21 cellular contexts compared by ENCODE assay signal in genomic region chr19:3807574-3808354, GRCh38. TPM values are rescaled to one million over a fixed set of nuclear protein-coding genes. Genes with fewer than 3 reads are reported as not detected.
DNase-seq lines count a peak whose midpoint lies in the region; ATAC-seq, FAIRE-seq and TF ChIP-seq lines count a peak whose summit lies in the region.
"Had no signal": no experiment of that assay in that cellular context is flagged by ENCODE, and none has a peak within 500 bp of the region (broad histone marks: within the 10 kb centered on the region; RNA-seq: fewer than 3 reads in every experiment).

No MANE protein-coding gene starts in this region.

- FAIRE-seq in H1 (lab: Jason Lieb, UNC), result no peak
- FAIRE-seq: GM12892, GM19239 had no signal

- TF ChIP-seq RAD21 in H1 (IDR thresholded peaks at IDR 0.05 in 1 of 2, conservative IDR thresholded peaks at IDR 0.05 in 1 of 2; ENCODE audit: low read depth in 2 of 2, low read length in 2 of 2), result no peak

- no peak for TF ChIP-seq EP300 in H1 (IDR thresholded peaks at IDR 0.05; ENCODE audit: borderline replicate concordance in 1 of 2, low read depth in 2 of 2, low read length in 2 of 2)

- H4K5ac ChIP-seq in H1 (ENCODE audit: insufficient read length, low read depth, low read length), result no peak overlapping the region

- H3K9me3 ChIP-seq in HEK293 (ENCODE audit: control insufficient read depth, insufficient read depth, low read depth, low read length), result no peaks in the 10 kb centered on the region
- peaks cover 0 to 4% of the 10 kb centered on the region in 2 experiments; a peak in 1 of 4 replicates for H3K9me3 ChIP-seq in H1 (ENCODE audit: insufficient read depth in 2 of 2, low read depth in 1 of 2, low read length in 1 of 2)
- no peaks in the 10 kb centered on the region for H3K9me3 ChIP-seq in osteoblast (ENCODE audit: low read depth, low read length)
- H3K9me3 ChIP-seq: Caco-2 had no signal

- no peak overlapping the region; a peak in 2 of 7 replicates for H3K9ac ChIP-seq in H1 (replicated peaks in 1 of 4; ENCODE audit: extremely low read depth in 1 of 4, low read depth in 3 of 4, low read length in 3 of 4)

- no peak overlapping the region for H3K4me3 Mint-ChIP-seq in activated CD4-positive, alpha-beta T cell treated with anti-CD3 and anti-CD28 coated beads, Interleukin-2, amount 10 ng/mL, durations not matched to agents 7 days and 5 days
- no peak overlapping the region for H3K4me3 Mint-ChIP-seq in activated CD4-positive, alpha-beta T cell treated with anti-CD3 and anti-CD28 coated beads for 36 hours
- H3K4me3 Mint-ChIP-seq: GM23338 had no signal

- POLR2A ChIA-PET in activated CD4-positive, alpha-beta T cell treated with anti-CD3 and anti-CD28 coated beads, Interleukin-2, amount 10 ng/mL, durations not matched to agents 7 days and 5 days (lab: Charles Lee), result no interaction called here
- POLR2A ChIA-PET in activated CD4-positive, alpha-beta T cell treated with anti-CD3 and anti-CD28 coated beads for 36 hours (lab: Charles Lee), result no interaction called here
- POLR2A ChIA-PET in HEK293 (lab: Yijun Ruan, JAX) (no interaction called here), H1 (lab: Charles Lee; ENCODE audit: partially characterized antibody) (interaction anchor here (1.4 to 2.0 kb wide), 2 partner anchors 11 to 163 kb away, joined by 5 to 7 read pairs; partner anchors contain the start of gene DAPK3)

- H4K8ac ChIP-seq in H1 (ENCODE audit: extremely low read depth, insufficient read depth, low read length), result no peak overlapping the region; the same call in 1 of the 2 replicates

- peak overlapping the region; percentile 83; the same call in 1 of the 2 replicates for H2AK5ac ChIP-seq in H1 (ENCODE audit: low read depth, low read length)

- H3K4me1 Mint-ChIP-seq in activated CD4-positive, alpha-beta T cell treated with anti-CD3 and anti-CD28 coated beads, Interleukin-2, amount 10 ng/mL, durations not matched to agents 7 days and 5 days, result peaks cover 18% of the 10 kb centered on the region
- peaks cover 15% of the 10 kb centered on the region for H3K4me1 Mint-ChIP-seq in activated CD4-positive, alpha-beta T cell treated with anti-CD3 and anti-CD28 coated beads for 36 hours
- H3K4me1 Mint-ChIP-seq: GM23338 had no signal

- peaks cover 4% of the 10 kb centered on the region for H3K36me3 Mint-ChIP-seq in activated CD4-positive, alpha-beta T cell treated with anti-CD3 and anti-CD28 coated beads, Interleukin-2, amount 10 ng/mL, durations not matched to agents 7 days and 5 days (ENCODE audit: low read depth)
- no peaks in the 10 kb centered on the region for H3K36me3 Mint-ChIP-seq in activated CD4-positive, alpha-beta T cell treated with anti-CD3 and anti-CD28 coated beads for 36 hours (ENCODE audit: low read depth)

- CTCF ChIA-PET in activated CD4-positive, alpha-beta T cell treated with anti-CD3 and anti-CD28 coated beads, Interleukin-2, amount 10 ng/mL, durations not matched to agents 7 days and 5 days (lab: Charles Lee), result interaction anchor here (1.2 kb wide), 1 partner anchor 14 kb away, joined by 4 read pairs; no protein-coding TSS in a partner anchor
- CTCF ChIA-PET in activated CD4-positive, alpha-beta T cell treated with anti-CD3 and anti-CD28 coated beads for 36 hours (lab: Charles Lee), result interaction anchor here (0.7 kb wide), 1 partner anchor 302 kb away, joined by 4 read pairs; no protein-coding TSS in a partner anchor
- CTCF ChIA-PET in HEK293 (lab: Yijun Ruan, JAX), result interaction anchor here (0.6 to 1.4 kb wide), 2 partner anchors 14 to 101 kb away, joined by 4 to 10 read pairs; no protein-coding TSS in a partner anchor
- CTCF ChIA-PET in H1 (lab: Charles Lee; ENCODE audit: partially characterized antibody), result interaction anchor here (1.5 kb wide), 1 partner anchor 11 kb away, joined by 4 read pairs; no protein-coding TSS in a partner anchor

- H3K4me1 ChIP-seq in HEK293 (ENCODE audit: control insufficient read depth, insufficient read depth, low read length), result no peaks in the 10 kb centered on the region
- no peaks in the 10 kb centered on the region; a peak in 1 of 7 replicates for H3K4me1 ChIP-seq in H1 (replicated peaks in 1 of 4; ENCODE audit: control insufficient read depth in 3 of 4, insufficient read depth in 4 of 4, low read length in 3 of 4)
- H3K4me1 ChIP-seq in osteoblast (ENCODE audit: insufficient read depth, low read length), result no peaks in the 10 kb centered on the region
- H3K4me1 ChIP-seq: Caco-2 had no signal

- no peak overlapping the region for H2AFZ ChIP-seq in H1 (ENCODE audit: low read length)
- no peak overlapping the region for H2AFZ ChIP-seq in osteoblast (ENCODE audit: low read length)
- H2AFZ ChIP-seq: GM23338 had no signal

- DNase-seq in activated CD4-positive, alpha-beta T cell treated with anti-CD3 and anti-CD28 coated beads, Interleukin-2, amount 10 ng/mL, durations not matched to agents 7 days and 5 days, result no peak
- no peak for DNase-seq in activated CD4-positive, alpha-beta T cell treated with anti-CD3 and anti-CD28 coated beads for 36 hours
- DNase-seq in H1 (ENCODE audit: low read depth in 1 of 2, low spot score in 2 of 2) (no peak), osteoblast (ENCODE audit: insufficient read length, low spot score, missing footprints) (peak; percentile 21), GM03348 (ENCODE audit: low spot score) (no peak), occipital lobe (lab: John Stamatoyannopoulos, UW) (no peak), putamen (ENCODE audit: low spot score) (no peak)
- DNase-seq: 8988T, C1 segment of cervical spinal cord, Caco-2, Kasumi-1, NCI-H2029, NCI-H2171 treated with DMSO at 0.1 percent for 48 hours, NCI-H82 had no signal

- H3K79me1 ChIP-seq in H1 (ENCODE audit: low read depth, low read length), result no peaks in the 10 kb centered on the region

- H3K79me2 ChIP-seq in H1 (ENCODE audit: control insufficient read depth in 1 of 2, insufficient read depth in 2 of 2, low read length in 2 of 2) (no peaks in the 10 kb centered on the region), osteoblast (ENCODE audit: insufficient read depth, low read length) (no peaks in the 10 kb centered on the region)

- H3K27ac Mint-ChIP-seq in activated CD4-positive, alpha-beta T cell treated with anti-CD3 and anti-CD28 coated beads, Interleukin-2, amount 10 ng/mL, durations not matched to agents 7 days and 5 days, result peak overlapping the region; percentile 80
- no peak overlapping the region for H3K27ac Mint-ChIP-seq in activated CD4-positive, alpha-beta T cell treated with anti-CD3 and anti-CD28 coated beads for 36 hours
- H3K27ac Mint-ChIP-seq: GM23338 had no signal

- TF ChIP-seq POLR2A in H1 (IDR thresholded peaks at IDR 0.05; ENCODE audit: control extremely low read depth in 1 of 2, low read depth in 2 of 2, low read length in 2 of 2), result no peak

- no peak overlapping the region for H3K18ac ChIP-seq in H1 (ENCODE audit: extremely low read depth, low read length)

- 89% methylated on average over 35 of the region's 35 CpGs; no CpG with 5 or more reads in 1 of the 2 experiments for WGBS in H1 (ENCODE audit: extremely low coverage in 1 of 2, insufficient coverage in 1 of 2, insufficient read length in 1 of 2, insufficient replicate concordance in 2 of 2, low coverage in 1 of 2, low lambda C conversion rate in 2 of 2, missing lambda C conversion rate in 1 of 2), 2 experiments

- H2BK20ac ChIP-seq in H1 (ENCODE audit: low read length), result 0 out of 2 replicates have a peak overlapping the region, but pooled peaks have one; percentile 13

- H3K27me3 ChIP-seq in H1 (replicated peaks in 1 of 4; ENCODE audit: control insufficient read depth in 3 of 4, extremely low read depth in 1 of 4, insufficient read depth in 3 of 4, low read length in 3 of 4) (no peaks in the 10 kb centered on the region), osteoblast (ENCODE audit: insufficient read depth, low read length) (peaks cover 4% of the 10 kb centered on the region)

- no peaks in the 10 kb centered on the region for H3K27me3 Mint-ChIP-seq in activated CD4-positive, alpha-beta T cell treated with anti-CD3 and anti-CD28 coated beads, Interleukin-2, amount 10 ng/mL, durations not matched to agents 7 days and 5 days
- H3K27me3 Mint-ChIP-seq in activated CD4-positive, alpha-beta T cell treated with anti-CD3 and anti-CD28 coated beads for 36 hours, result no peaks in the 10 kb centered on the region

- no peak overlapping the region for H3K23ac ChIP-seq in H1 (ENCODE audit: insufficient read length)

- H3K4me2 ChIP-seq in H1 (ENCODE audit: insufficient read depth in 1 of 2, low read depth in 2 of 2, low read length in 2 of 2) (no peak overlapping the region), osteoblast (ENCODE audit: insufficient read depth, low read length) (no peak overlapping the region)
- H3K4me2 ChIP-seq: GM23338 had no signal

- H3K9me3 Mint-ChIP-seq in activated CD4-positive, alpha-beta T cell treated with anti-CD3 and anti-CD28 coated beads, Interleukin-2, amount 10 ng/mL, durations not matched to agents 7 days and 5 days, result peaks cover 7% of the 10 kb centered on the region
- no peaks in the 10 kb centered on the region for H3K9me3 Mint-ChIP-seq in activated CD4-positive, alpha-beta T cell treated with anti-CD3 and anti-CD28 coated beads for 36 hours (ENCODE audit: low read depth)

- no peak overlapping the region for H2BK120ac ChIP-seq in H1 (replicated peaks; ENCODE audit: low read depth, low read length)

- no peak overlapping the region for H3K14ac ChIP-seq in H1 (ENCODE audit: insufficient read length)

- H3K4me3 ChIP-seq in HEK293 (ENCODE audit: low read depth, low read length), result no peak overlapping the region
- no peak overlapping the region for H3K4me3 ChIP-seq in H1 (ENCODE audit: extremely low read depth in 1 of 4, insufficient read depth in 2 of 4, low read depth in 3 of 4, low read length in 4 of 4)
- no peak overlapping the region for H3K4me3 ChIP-seq in osteoblast (ENCODE audit: insufficient read depth, low read length)
- H3K4me3 ChIP-seq: GM23338 had no signal

- peak overlapping the region; percentile 72; the same call in 1 of the 2 replicates for H2BK15ac ChIP-seq in H1 (ENCODE audit: low read length)

- no peak overlapping the region for H3K27ac ChIP-seq in HEK293 (ENCODE audit: extremely low read depth, low read depth, low read length)
- no peak overlapping the region for H3K27ac ChIP-seq in H1 (ENCODE audit: low read depth, low read length)
- no peak overlapping the region for H3K27ac ChIP-seq in osteoblast (ENCODE audit: low read depth, low read length)

- H3K56ac ChIP-seq in H1 (replicated peaks; ENCODE audit: insufficient read length, low read depth, low read length), result no peak overlapping the region

- no peak for TF ChIP-seq CTCF in HEK293 (tag by site-specific recombination; IDR thresholded peaks at IDR 0.05)
- no peak for TF ChIP-seq CTCF in H1 (IDR thresholded peaks at IDR 0.05; ENCODE audit: control extremely low read depth in 1 of 3, insufficient read depth in 1 of 3, low read depth in 1 of 3, low read length in 3 of 3)
- TF ChIP-seq CTCF in osteoblast (IDR thresholded peaks at IDR 0.05; ENCODE audit: extremely low read depth, low read depth, low read length), result no peak

- intact Hi-C loops in activated CD4-positive, alpha-beta T cell treated with anti-CD3 and anti-CD28 coated beads for 36 hours (cut with DNase I, micrococcal nuclease), result no loop called here

- H2BK12ac ChIP-seq in H1 (ENCODE audit: low read depth, low read length), result peak overlapping the region; percentile 68; the same call in 1 of the 2 replicates

- peak overlapping the region; percentile 89 for H4K91ac ChIP-seq in H1 (replicated peaks; ENCODE audit: insufficient read length, low read length)

- H3K23me2 ChIP-seq in H1 (ENCODE audit: low read depth, low read length), result peaks cover 3% of the 10 kb centered on the region; the same call in 1 of the 2 replicates

- no peaks in the 10 kb centered on the region for H3K36me3 ChIP-seq in HEK293 (ENCODE audit: control insufficient read depth in 2 of 2, insufficient read depth in 1 of 2, low read length in 2 of 2)
- peaks cover 0 to 3% (median 0%) of the 10 kb centered on the region in 4 experiments; a peak in 1 of 8 replicates for H3K36me3 ChIP-seq in H1 (ENCODE audit: control insufficient read depth in 2 of 4, insufficient read depth in 4 of 4, low read length in 3 of 4)
- no peaks in the 10 kb centered on the region for H3K36me3 ChIP-seq in osteoblast (ENCODE audit: insufficient read depth, low read length)

- H4K20me1 ChIP-seq in H1 (replicated peaks in 1 of 2; ENCODE audit: control insufficient read depth in 1 of 2, insufficient read depth in 2 of 2, low read length in 2 of 2) (peaks cover 0 to 9% of the 10 kb centered on the region in 2 experiments), osteoblast (ENCODE audit: insufficient read depth, low read length) (no peaks in the 10 kb centered on the region)

- peak overlapping the region; percentile 24; the same call in 1 of the 2 replicates for H2BK5ac ChIP-seq in H1 (ENCODE audit: low read depth, low read length)

- no peak for ATAC-seq in activated CD4-positive, alpha-beta T cell treated with anti-CD3 and anti-CD28 coated beads for 36 hours
- ATAC-seq: GM23338, Panc1 had no signal

- H3K4ac ChIP-seq in H1 (replicated peaks; ENCODE audit: insufficient read length, low read depth, low read length), result peak overlapping the region; percentile 78

RNA-seq across cellular contexts. Expression of gene MATK, which starts 21.6 kb away (rescaled TPM):
- 10 to 100 TPM; 14.8 to 18.3 TPM for total RNA-seq in activated CD4-positive, alpha-beta T cell treated with anti-CD3 and anti-CD28 coated beads, Interleukin-2, amount 10 ng/mL, durations not matched to agents 7 days and 5 days
- 10 to 100 TPM; 24.3 to 30.1 TPM for total RNA-seq in activated CD4-positive, alpha-beta T cell treated with anti-CD3 and anti-CD28 coated beads for 36 hours
- 21.4 and 21.5 TPM in 2 replicates for total RNA-seq in H1 (2021; fragmentation: NEBNext Ultra II Directional; extraction: Animal tissue kit (Norgen Biotek cat#: 25700))
- 20.5 and 37.8 TPM in 2 replicates for polyA plus RNA-seq in H1 (2011; rRNA removed)
- 25.4 TPM for polyA plus RNA-seq in H1 (2011; cell fraction: cytosol; rRNA removed)
- polyA plus RNA-seq in H1 (2011; cell fraction: nucleus; rRNA removed), result 41.2 TPM
- polyA plus RNA-seq in H1 (2012, experiment 1 of 2), result 10.5 to 20.3 TPM (median 18.1 TPM) in 4 replicates
- polyA plus RNA-seq in H1 (2012, experiment 2 of 2), result 15.0 TPM
- polyA plus RNA-seq in H1 (2013, experiment 1 of 2), result 15.8 TPM
- polyA plus RNA-seq in H1 (2013, experiment 2 of 2), result 15.4 TPM
- 8.1 and 9.1 TPM in 2 replicates for polyA minus RNA-seq in H1 (2011; rRNA and poly(A)+ RNA removed)
- polyA minus RNA-seq in H1 (2011; cell fraction: cytosol; rRNA and poly(A)+ RNA removed), result 15.0 TPM
- polyA minus RNA-seq in H1 (2011; cell fraction: nucleus; rRNA and poly(A)+ RNA removed), result 11.9 TPM
- total RNA-seq in osteoblast (not detected in 2 replicates), occipital lobe (22.9 TPM)
- total RNA-seq: NCI-H460 had no signal

RNA-seq across cellular contexts. Expression of gene RAX2, which starts 35.7 kb away (rescaled TPM):
- total RNA-seq in activated CD4-positive, alpha-beta T cell treated with anti-CD3 and anti-CD28 coated beads, Interleukin-2, amount 10 ng/mL, durations not matched to agents 7 days and 5 days, result not detected
- not detected for total RNA-seq in activated CD4-positive, alpha-beta T cell treated with anti-CD3 and anti-CD28 coated beads for 36 hours
- not detected in 2 replicates for total RNA-seq in H1 (2021; fragmentation: NEBNext Ultra II Directional; extraction: Animal tissue kit (Norgen Biotek cat#: 25700))
- polyA plus RNA-seq in H1 (2011; rRNA removed), result 0.08 and 0.19 TPM in 2 replicates
- 0.09 TPM for polyA plus RNA-seq in H1 (2011; cell fraction: cytosol; rRNA removed)
- 0.33 TPM for polyA plus RNA-seq in H1 (2011; cell fraction: nucleus; rRNA removed)
- polyA plus RNA-seq in H1 (2012, experiment 1 of 2), result 0.11 TPM in 1 of 4 replicates, not detected in the others
- polyA plus RNA-seq in H1 (2012, experiment 2 of 2), result not detected
- polyA plus RNA-seq in H1 (2013, experiment 1 of 2), result 0.04 TPM
- polyA plus RNA-seq in H1 (2013, experiment 2 of 2), result 0.06 TPM
- not detected in 2 replicates for polyA minus RNA-seq in H1 (2011; rRNA and poly(A)+ RNA removed)
- polyA minus RNA-seq in H1 (2011; cell fraction: cytosol; rRNA and poly(A)+ RNA removed), result not detected
- 0.40 TPM for polyA minus RNA-seq in H1 (2011; cell fraction: nucleus; rRNA and poly(A)+ RNA removed)
- total RNA-seq in osteoblast, result not detected in 2 replicates
- total RNA-seq in occipital lobe, result not detected
- total RNA-seq: Caco-2, GM23338, NCI-H460, Right ventricle myocardium inferior had no signal

RNA-seq across cellular contexts. Expression of gene MRPL54, which starts 45.3 kb away (rescaled TPM):
- total RNA-seq in activated CD4-positive, alpha-beta T cell treated with anti-CD3 and anti-CD28 coated beads, Interleukin-2, amount 10 ng/mL, durations not matched to agents 7 days and 5 days, result 10 to 100 TPM; 78.4 to 81.3 TPM
- total RNA-seq in activated CD4-positive, alpha-beta T cell treated with anti-CD3 and anti-CD28 coated beads for 36 hours, result 10 to 100 TPM; 54.8 to 63.9 TPM
- 72.8 and 80.3 TPM in 2 replicates for total RNA-seq in H1 (2021; fragmentation: NEBNext Ultra II Directional; extraction: Animal tissue kit (Norgen Biotek cat#: 25700))
- 63.8 and 83.6 TPM in 2 replicates for polyA plus RNA-seq in H1 (2011; rRNA removed)
- 71.0 TPM for polyA plus RNA-seq in H1 (2011; cell fraction: cytosol; rRNA removed)
- 47.1 TPM for polyA plus RNA-seq in H1 (2011; cell fraction: nucleus; rRNA removed)
- 42.7 to 64.5 TPM (median 57.7 TPM) in 4 replicates for polyA plus RNA-seq in H1 (2012, experiment 1 of 2)
- 118 TPM for polyA plus RNA-seq in H1 (2012, experiment 2 of 2)
- polyA plus RNA-seq in H1 (2013, experiment 1 of 2), result 48.2 TPM
- polyA plus RNA-seq in H1 (2013, experiment 2 of 2), result 51.1 TPM
- 6.2 and 7.2 TPM in 2 replicates for polyA minus RNA-seq in H1 (2011; rRNA and poly(A)+ RNA removed)
- polyA minus RNA-seq in H1 (2011; cell fraction: cytosol; rRNA and poly(A)+ RNA removed), result 19.3 TPM
- 11.1 TPM for polyA minus RNA-seq in H1 (2011; cell fraction: nucleus; rRNA and poly(A)+ RNA removed)
- total RNA-seq in osteoblast (41.6 and 44.8 TPM in 2 replicates), occipital lobe (16.8 TPM)

RNA-seq across cellular contexts. Expression of gene APBA3, which starts 46.3 kb away (rescaled TPM):
- 10 to 100 TPM; 45.8 to 46.2 TPM for total RNA-seq in activated CD4-positive, alpha-beta T cell treated with anti-CD3 and anti-CD28 coated beads, Interleukin-2, amount 10 ng/mL, durations not matched to agents 7 days and 5 days
- total RNA-seq in activated CD4-positive, alpha-beta T cell treated with anti-CD3 and anti-CD28 coated beads for 36 hours, result 10 to 100 TPM; 29.8 to 37.1 TPM
- total RNA-seq in H1 (2021; fragmentation: NEBNext Ultra II Directional; extraction: Animal tissue kit (Norgen Biotek cat#: 25700)), result 21.4 and 23.4 TPM in 2 replicates
- 36.9 and 48.4 TPM in 2 replicates for polyA plus RNA-seq in H1 (2011; rRNA removed)
- 33.3 TPM for polyA plus RNA-seq in H1 (2011; cell fraction: cytosol; rRNA removed)
- 74.8 TPM for polyA plus RNA-seq in H1 (2011; cell fraction: nucleus; rRNA removed)
- polyA plus RNA-seq in H1 (2012, experiment 1 of 2), result 17.8 to 23.6 TPM (median 21.2 TPM) in 4 replicates
- polyA plus RNA-seq in H1 (2012, experiment 2 of 2), result 27.9 TPM
- polyA plus RNA-seq in H1 (2013, experiment 1 of 2), result 20.4 TPM
- 17.7 TPM for polyA plus RNA-seq in H1 (2013, experiment 2 of 2)
- polyA minus RNA-seq in H1 (2011; rRNA and poly(A)+ RNA removed), result 12.6 and 14.5 TPM in 2 replicates
- 25.8 TPM for polyA minus RNA-seq in H1 (2011; cell fraction: cytosol; rRNA and poly(A)+ RNA removed)
- polyA minus RNA-seq in H1 (2011; cell fraction: nucleus; rRNA and poly(A)+ RNA removed), result 32.4 TPM
- total RNA-seq in osteoblast (22.4 and 24.2 TPM in 2 replicates), occipital lobe (12.3 TPM)

Comparison
In these comparisons a context has a peak if more than half of its experiments do, and no peak if none do; other contexts are left out.
1. RNA of gene MATK, which starts 21.6 kb away (total RNA-seq): 24.3 to 30.1 TPM in activated CD4-positive, alpha-beta T cell treated with anti-CD3 and anti-CD28 coated beads for 36 hours, 22.9 TPM in occipital lobe (single experiment), 21.4 to 21.5 TPM in H1 and 14.8 to 18.3 TPM in activated CD4-positive, alpha-beta T cell treated with anti-CD3 and anti-CD28 coated beads, Interleukin-2, amount 10 ng/mL, durations not matched to agents 7 days and 5 days; not detected in osteoblast; every median in the first group is over 10 times any median in the second.